ENCODE assay signal across 8 cellular contexts in genomic region chr17:66165537-66166123, GRCh38. TPM values are rescaled to one million over a fixed set of nuclear protein-coding genes. Genes with fewer than 3 reads are reported as not detected.
DNase-seq lines count a peak whose midpoint lies in the region; ATAC-seq, FAIRE-seq and TF ChIP-seq lines count a peak whose summit lies in the region.

No MANE protein-coding gene starts in this region.

- H3K36me3 ChIP-seq in gastroesophageal sphincter (peaks cover 0 to 8% of the 10 kb centered on the region in 2 donors), gastrocnemius medialis (no peaks in the 10 kb centered on the region)

- peak; percentile 94 for FAIRE-seq in TTC549 (lab: Jason Lieb, UNC)

- intact Hi-C loops in gastrocnemius medialis (cut with DNase I; ENCODE audit: low total_unique reads) = loop anchor here (1.0 to 5.0 kb wide), 3 partner anchors 743 to 934 kb away; no protein-coding TSS in a partner anchor

- H3K4me1 ChIP-seq in gastroesophageal sphincter (peaks cover 0 to 18% (median 3%) of the 10 kb centered on the region in 3 donors), gastrocnemius medialis (peaks cover 0 to 3% of the 10 kb centered on the region in 2 donors)

- no peak overlapping the region for H3K4me3 ChIP-seq in NB4 (ENCODE audit: low read depth, low read length)
- no peak overlapping the region for H3K4me3 ChIP-seq in gastroesophageal sphincter
- no peak overlapping the region for H3K4me3 ChIP-seq in gastrocnemius medialis

- in situ Hi-C loops in gastrocnemius medialis (cut with MboI; ENCODE audit: low sequenced_read_pairs in 4 of 4) = loop anchor here (5.0 to 25.0 kb wide), 4 partner anchors 871 to 933 kb away; no protein-coding TSS in a partner anchor

- peak; percentile 45 for TF ChIP-seq CTCF in NB4 (IDR thresholded peaks at IDR 0.05; ENCODE audit: low read depth, low read length)
- peak; percentile 54 to 83 (median 74) for TF ChIP-seq CTCF in gastroesophageal sphincter (IDR thresholded peaks at IDR 0.05)
- TF ChIP-seq CTCF in gastrocnemius medialis (IDR thresholded peaks at IDR 0.05 in 4 of 5, conservative IDR thresholded peaks at IDR 0.05 in 1 of 5) = peak; percentile 57 to 66 (median 63)

- TF ChIP-seq POLR2A in NB4 (IDR thresholded peaks at IDR 0.05; ENCODE audit: extremely low read depth, insufficient read length) (no peak), gastroesophageal sphincter (IDR thresholded peaks at IDR 0.05) (no peak), gastrocnemius medialis (IDR thresholded peaks at IDR 0.05) (no peak)

- H3K9me3 ChIP-seq in gastroesophageal sphincter (no peaks in the 10 kb centered on the region), gastrocnemius medialis (no peaks in the 10 kb centered on the region)

- H3K27ac ChIP-seq in gastroesophageal sphincter = no peak overlapping the region
- no peak overlapping the region for H3K27ac ChIP-seq in gastrocnemius medialis

- no peak for TF ChIP-seq EP300 in gastroesophageal sphincter (IDR thresholded peaks at IDR 0.05)

- ATAC-seq in gastroesophageal sphincter (peak; percentile 41), gastrocnemius medialis (no peak), GM18511 (IDR thresholded peaks at IDR 0.05; ENCODE audit: unreplicated experiment) (no peak), HG03565 (IDR thresholded peaks at IDR 0.05; ENCODE audit: unreplicated experiment) (no peak)

- DNase-seq in stimulated activated CD4-positive, alpha-beta T cell treated with anti-CD3 and anti-CD28 coated beads, Interleukin-4, amount 100 ng/mL, for 24 hours = peak; percentile 33
- no peak for DNase-seq in stimulated activated CD4-positive, alpha-beta T cell treated with anti-CD3 and anti-CD28 coated beads, Interleukin-2, amount 100 ng/mL, for 48 hours
- DNase-seq in NB4 (ENCODE audit: low read depth) (peak; percentile 60), gastrocnemius medialis (no peak)

- H3K27me3 ChIP-seq in gastroesophageal sphincter (no peaks in the 10 kb centered on the region), gastrocnemius medialis (no peaks in the 10 kb centered on the region)

RNA-seq across cellular contexts. Expression of gene CEP112, which starts 26.3 kb away (rescaled TPM):
- total RNA-seq in gastroesophageal sphincter (10 to 100 TPM; 21.9 to 38.2 (median 27.0) TPM), gastrocnemius medialis (1 to 10 TPM; 6.1 to 8.7 (median 7.1) TPM)

Comparison
In these comparisons a context has a peak if more than half of its experiments do, and no peak if none do; other contexts are left out.
1. DNase-seq: peak in stimulated activated CD4-positive, alpha-beta T cell treated with anti-CD3 and anti-CD28 coated beads, Interleukin-4, amount 100 ng/mL, for 24 hours (single experiment) and NB4 (single experiment); none in stimulated activated CD4-positive, alpha-beta T cell treated with anti-CD3 and anti-CD28 coated beads, Interleukin-2, amount 100 ng/mL, for 48 hours (0 of 2) and gastrocnemius medialis (0 of 2).
2. Peak in every context shown above with its lines, with median percentiles within 50 percentile points of each other: CTCF ChIP-seq.